27 cellular contexts compared by ENCODE assay signal in the genomic region with DNA sequence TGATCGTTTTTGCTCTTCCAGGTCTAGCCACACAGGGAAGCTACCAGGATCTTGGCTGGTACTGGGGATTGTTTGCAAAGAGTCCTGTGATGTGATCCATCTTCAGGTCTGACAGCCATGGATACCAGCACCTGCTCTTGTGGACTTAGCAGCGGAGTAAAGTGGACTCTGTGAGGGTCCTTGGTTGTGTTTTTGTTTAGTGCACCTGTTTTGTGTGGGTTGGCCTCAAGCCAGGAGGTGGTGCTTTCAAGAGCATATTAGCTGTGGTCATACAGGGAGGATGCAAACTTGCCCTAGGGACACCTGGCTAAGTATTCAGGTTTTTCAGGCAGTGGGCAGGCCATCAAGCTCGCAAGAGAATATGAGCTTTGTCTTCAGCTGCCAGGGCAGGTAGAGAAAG.
DNase-seq lines count a peak whose midpoint lies in the region; ATAC-seq and TF ChIP-seq lines count a peak whose summit lies in the region.
"Had no signal": no experiment of that assay in that cellular context is flagged by ENCODE, and none has a peak within 500 bp of the region (broad histone marks: within the 10 kb centered on the region; RNA-seq: fewer than 3 reads in every experiment).

No MANE protein-coding gene starts in this region.

- H3K4me3 Mint-ChIP-seq in progenitor cell of endocrine pancreas (ENCODE audit: low read depth) = no peak overlapping the region
- H3K4me3 Mint-ChIP-seq: activated B cell treated with CpG ODN at 0.5 μM for 24 hours; activated naive CD4-positive, alpha-beta T cell treated with anti-CD3 and anti-CD28 coated beads, Interleukin-2, amount 50 U/mL, for 24 hours; activated T-helper 17 cell treated with anti-CD3 and anti-CD28 coated beads, Interleukin-2, amount 50 U/mL, for 72 hours; CD4-positive, alpha-beta T cell; H9 had no signal

- no peaks in the 10 kb centered on the region for H3K27me3 Mint-ChIP-seq in progenitor cell of endocrine pancreas
- H3K27me3 Mint-ChIP-seq: activated B cell treated with CpG ODN at 0.5 μM for 24 hours; activated naive CD4-positive, alpha-beta T cell treated with anti-CD3 and anti-CD28 coated beads, Interleukin-2, amount 50 U/mL, for 24 hours; activated T-helper 17 cell treated with anti-CD3 and anti-CD28 coated beads, Interleukin-2, amount 50 U/mL, for 72 hours; CD4-positive, alpha-beta T cell had no signal

- no peak overlapping the region for H3K27ac ChIP-seq in lower lobe of right lung
- H3K27ac ChIP-seq: neutrophil, PC-9, skin epidermis had no signal

- H3K36me3 Mint-ChIP-seq in progenitor cell of endocrine pancreas (ENCODE audit: insufficient read depth) = no peaks in the 10 kb centered on the region
- H3K36me3 Mint-ChIP-seq: activated naive CD4-positive, alpha-beta T cell treated with anti-CD3 and anti-CD28 coated beads, Interleukin-2, amount 50 U/mL, for 24 hours had no signal

- H3K27me3 ChIP-seq in lower lobe of right lung (ENCODE audit: low read depth) = no peaks in the 10 kb centered on the region
- H3K27me3 ChIP-seq: neutrophil had no signal

- no peak overlapping the region for H3K27ac Mint-ChIP-seq in progenitor cell of endocrine pancreas
- H3K27ac Mint-ChIP-seq: activated B cell treated with CpG ODN at 0.5 μM for 24 hours; activated naive CD4-positive, alpha-beta T cell treated with anti-CD3 and anti-CD28 coated beads, Interleukin-2, amount 50 U/mL, for 24 hours; activated T-helper 17 cell treated with anti-CD3 and anti-CD28 coated beads, Interleukin-2, amount 50 U/mL, for 72 hours; CD4-positive, alpha-beta T cell; H9 had no signal

- TF ChIP-seq CTCF in lower lobe of right lung (IDR thresholded peaks at IDR 0.05) (no peak), progenitor cell of endocrine pancreas (IDR thresholded peaks at IDR 0.05; ENCODE audit: unreplicated experiment) (no peak), GM10266 (IDR thresholded peaks at IDR 0.05; ENCODE audit: control insufficient read depth, insufficient read depth, low read depth, missing control alignments) (no peak)

- intact Hi-C loops in lower lobe of right lung (cut with DNase I) = no loop called here

- no peaks in the 10 kb centered on the region for H3K4me1 ChIP-seq in lower lobe of right lung

- H3K9me3 Mint-ChIP-seq in progenitor cell of endocrine pancreas (ENCODE audit: low read depth) = peaks cover 13% of the 10 kb centered on the region
- H3K9me3 Mint-ChIP-seq: H9 had no signal

- DNase-seq in NCI-H2196 (lab: John Stamatoyannopoulos, UW; ENCODE audit: unreplicated experiment) (peak; percentile 7), NCI-H2196 treated with DMSO at 0.1 percent for 48 hours (lab: John Stamatoyannopoulos, UW; ENCODE audit: unreplicated experiment) (no peak), NCI-H2081 (lab: John Stamatoyannopoulos, UW) (peak; percentile 31 to 61), NCI-H748 treated with DMSO at 0.1 percent for 48 hours (lab: John Stamatoyannopoulos, UW) (peak; percentile 96), lower lobe of right lung (no peak), progenitor cell of endocrine pancreas (ENCODE audit: low spot score, unreplicated experiment) (no peak), GM10266 (ENCODE audit: extremely low spot score) (no peak)
- DNase-seq: activated B cell treated with CpG ODN at 0.5 μM for 24 hours; CD4-positive, alpha-beta T cell; DND-41; effector CD8-positive, alpha-beta T cell; erythroblast; H9; head of caudate nucleus; IMR-90; NCI-H1930; NCI-H82; PC-9; SIG-M5; stimulated activated CD4-positive, alpha-beta T cell treated with anti-CD3 and anti-CD28 coated beads, Interleukin-1b, Interleukin-23, amount 100 ng/mL, for 48 hours; trophoblast cell had no signal

- H3K36me3 ChIP-seq in lower lobe of right lung = no peaks in the 10 kb centered on the region
- H3K36me3 ChIP-seq: neutrophil had no signal

- no peaks in the 10 kb centered on the region for H3K4me1 Mint-ChIP-seq in progenitor cell of endocrine pancreas (ENCODE audit: low read depth)
- H3K4me1 Mint-ChIP-seq: activated B cell treated with CpG ODN at 0.5 μM for 24 hours; activated naive CD4-positive, alpha-beta T cell treated with anti-CD3 and anti-CD28 coated beads, Interleukin-2, amount 50 U/mL, for 24 hours; activated T-helper 17 cell treated with anti-CD3 and anti-CD28 coated beads, Interleukin-2, amount 50 U/mL, for 72 hours had no signal

- no peaks in the 10 kb centered on the region for H3K9me3 ChIP-seq in lower lobe of right lung
- H3K9me3 ChIP-seq: neutrophil had no signal

- ATAC-seq in lower lobe of right lung (no peak), HG02588 (IDR thresholded peaks at IDR 0.05; ENCODE audit: unreplicated experiment) (no peak)
- ATAC-seq: activated T-helper 17 cell treated with anti-CD3 and anti-CD28 coated beads, Interleukin-2, amount 50 U/mL, for 72 hours; GM12878 had no signal

- no peak overlapping the region for H3K4me3 ChIP-seq in lower lobe of right lung
- H3K4me3 ChIP-seq: GM12878, PC-9, skin epidermis had no signal

Comparison
In these comparisons a context has a peak if more than half of its experiments do, and no peak if none do; other contexts are left out.
1. DNase-seq: peak in NCI-H2196 (single experiment), NCI-H2081 (2 of 2) and NCI-H748 treated with DMSO at 0.1 percent for 48 hours (single experiment); none in NCI-H2196 treated with DMSO at 0.1 percent for 48 hours (single experiment), lower lobe of right lung (single experiment), progenitor cell of endocrine pancreas (single experiment) and GM10266 (single experiment).